In the genomic region with DNA sequence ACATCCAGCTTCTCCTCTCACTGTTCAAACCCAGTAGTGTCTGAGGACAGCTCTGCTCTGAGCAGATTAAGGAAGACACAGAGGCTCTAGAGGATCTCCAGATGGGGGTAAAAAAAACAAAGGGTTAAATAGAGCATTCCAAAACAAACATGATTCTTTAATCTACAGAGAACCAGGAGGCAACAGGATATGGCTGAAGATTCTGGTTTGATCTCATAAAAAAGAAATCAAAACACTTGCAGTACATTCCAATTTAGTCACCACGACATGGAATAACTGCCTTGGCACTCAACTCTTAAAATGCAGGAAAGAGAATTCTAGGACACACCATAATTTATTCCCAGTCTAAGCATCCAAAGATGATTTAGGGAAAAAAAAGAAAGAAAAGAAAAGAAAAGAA, we compare ENCODE assay signal across 22 cellular contexts. TPM values are rescaled to one million over a fixed set of nuclear protein-coding genes. Genes with fewer than 3 reads are reported as not detected.
DNase-seq lines count a peak whose midpoint lies in the region; ATAC-seq and TF ChIP-seq lines count a peak whose summit lies in the region.
"Had no signal": no experiment of that assay in that cellular context is flagged by ENCODE, and none has a peak within 500 bp of the region (broad histone marks: within the 10 kb centered on the region; RNA-seq: fewer than 3 reads in every experiment).

No MANE protein-coding gene starts in this region.

- POLR2A ChIA-PET in activated CD4-positive, alpha-beta T cell treated with anti-CD3 and anti-CD28 coated beads for 36 hours (lab: Charles Lee), result no interaction called here

- peaks cover 34% of the 10 kb centered on the region for H3K4me1 ChIP-seq in SJSA1 (replicated peaks)
- H3K4me1 ChIP-seq in thoracic aorta (ENCODE audit: control insufficient read depth in 1 of 2, low read depth in 2 of 2), result peaks cover 21 to 36% of the 10 kb centered on the region in 2 donors

- intact Hi-C loops in activated CD4-positive, alpha-beta T cell treated with anti-CD3 and anti-CD28 coated beads for 36 hours (cut with DNase I, micrococcal nuclease), result no loop called here

- CTCF ChIA-PET in activated CD4-positive, alpha-beta T cell treated with anti-CD3 and anti-CD28 coated beads for 36 hours (lab: Charles Lee), result interaction anchor here (1.0 kb wide), 1 partner anchor 22 kb away, joined by 3 read pairs; no protein-coding TSS in a partner anchor

- H3K4me3 ChIP-seq in SJSA1, result no peak overlapping the region
- no peak overlapping the region for H3K4me3 ChIP-seq in thoracic aorta
- H3K4me3 ChIP-seq: A549, K562, spleen had no signal

- DNase-seq in activated CD4-positive, alpha-beta T cell treated with anti-CD3 and anti-CD28 coated beads for 36 hours, result no peak
- no peak for DNase-seq in activated CD4-positive, alpha-beta T cell treated with anti-CD3 and anti-CD28 coated beads, Interleukin-2, amount 50 U/mL, for 4 hours
- DNase-seq in SJSA1 (ENCODE audit: low read depth in 1 of 2, low spot score in 2 of 2), result peak in 1 of 2 experiments; percentile 40
- DNase-seq in fibroblast of peridontal ligament (ENCODE audit: extremely low read depth), result peak; percentile 55
- no peak for DNase-seq in thoracic aorta (ENCODE audit: low spot score)
- no peak for DNase-seq in NCI-H1694 treated with DMSO at 0.1 percent for 48 hours (lab: John Stamatoyannopoulos, UW)
- DNase-seq in caudate nucleus (lab: John Stamatoyannopoulos, UW), result no peak
- DNase-seq: activated CD4-positive, alpha-beta T cell treated with anti-CD3 and anti-CD28 coated beads for 4 hours; activated T-cell treated with anti-CD3 and anti-CD28 coated beads for 4 hours; GF-D8; glutamatergic neuron; NCI-H1105; nucleus accumbens; SHP77 treated with DMSO at 0.1 percent for 48 hours; spleen; stimulated activated naive B cell treated with anti-CD40 and anti-IgM and Interleukin-4, amounts not matched to agents 10 μg/mL and 1 μg/mL and 100 μg/mL, for 72 hours; T-helper 9 cell; upper lobe of right lung had no signal

- no peaks in the 10 kb centered on the region for H3K9me3 ChIP-seq in SJSA1 (replicated peaks)
- H3K9me3 ChIP-seq in thoracic aorta, result no peaks in the 10 kb centered on the region
- H3K9me3 ChIP-seq: A549, spleen, upper lobe of right lung had no signal

- H3K27me3 ChIP-seq in SJSA1 (replicated peaks) (no peaks in the 10 kb centered on the region), thoracic aorta (replicated peaks; ENCODE audit: insufficient read depth) (no peaks in the 10 kb centered on the region)
- H3K27me3 ChIP-seq: upper lobe of right lung had no signal

- peak overlapping the region; percentile 39 for H3K27ac ChIP-seq in SJSA1
- H3K27ac ChIP-seq in thoracic aorta, result peak overlapping the region; percentile 1 to 80
- no peak overlapping the region for H3K27ac ChIP-seq in caudate nucleus (ENCODE audit: low read depth, low read length)
- H3K27ac ChIP-seq: A549, spleen had no signal

- H3K9me3 Mint-ChIP-seq in activated CD4-positive, alpha-beta T cell treated with anti-CD3 and anti-CD28 coated beads for 36 hours (ENCODE audit: low read depth), result no peaks in the 10 kb centered on the region
- H3K9me3 Mint-ChIP-seq: stimulated activated naive B cell treated with anti-CD40 and anti-IgM and Interleukin-4, amounts not matched to agents 10 μg/mL and 1 μg/mL and 100 μg/mL, for 72 hours had no signal

- no peak overlapping the region for H3K4me3 Mint-ChIP-seq in activated CD4-positive, alpha-beta T cell treated with anti-CD3 and anti-CD28 coated beads for 36 hours
- H3K4me3 Mint-ChIP-seq: activated naive CD8-positive, alpha-beta T cell; stimulated activated naive B cell treated with anti-CD40 and anti-IgM and Interleukin-4, amounts not matched to agents 10 μg/mL and 1 μg/mL and 100 μg/mL, for 72 hours had no signal

- H3K4me1 Mint-ChIP-seq in activated CD4-positive, alpha-beta T cell treated with anti-CD3 and anti-CD28 coated beads for 36 hours, result peaks cover 10% of the 10 kb centered on the region

- no peaks in the 10 kb centered on the region for H3K36me3 Mint-ChIP-seq in activated CD4-positive, alpha-beta T cell treated with anti-CD3 and anti-CD28 coated beads for 36 hours (ENCODE audit: low read depth)
- H3K36me3 Mint-ChIP-seq: activated naive CD8-positive, alpha-beta T cell; stimulated activated naive B cell treated with anti-CD40 and anti-IgM and Interleukin-4, amounts not matched to agents 10 μg/mL and 1 μg/mL and 100 μg/mL, for 72 hours had no signal

- TF ChIP-seq CTCF in thoracic aorta (IDR thresholded peaks at IDR 0.05), result no peak

- no peaks in the 10 kb centered on the region for H3K36me3 ChIP-seq in SJSA1
- H3K36me3 ChIP-seq in thoracic aorta, result no peaks in the 10 kb centered on the region
- H3K36me3 ChIP-seq: spleen, upper lobe of right lung had no signal

- peak overlapping the region; percentile 33 for H3K27ac Mint-ChIP-seq in activated CD4-positive, alpha-beta T cell treated with anti-CD3 and anti-CD28 coated beads for 36 hours
- H3K27ac Mint-ChIP-seq: activated naive CD8-positive, alpha-beta T cell; stimulated activated naive B cell treated with anti-CD40 and anti-IgM and Interleukin-4, amounts not matched to agents 10 μg/mL and 1 μg/mL and 100 μg/mL, for 72 hours had no signal

- no peak for ATAC-seq in activated CD4-positive, alpha-beta T cell treated with anti-CD3 and anti-CD28 coated beads for 36 hours
- no peak for ATAC-seq in thoracic aorta (ENCODE audit: insufficient number of reproducible peaks, low FRiP score, low read depth)
- ATAC-seq in HG02678 (IDR thresholded peaks at IDR 0.05; ENCODE audit: unreplicated experiment), result no peak
- ATAC-seq: K562, upper lobe of right lung had no signal

- H3K27me3 Mint-ChIP-seq in activated CD4-positive, alpha-beta T cell treated with anti-CD3 and anti-CD28 coated beads for 36 hours, result peaks cover 12% of the 10 kb centered on the region

RNA-seq across cellular contexts. Expression of a gene that starts 32.0 kb away (rescaled TPM):
- total RNA-seq in activated CD4-positive, alpha-beta T cell treated with anti-CD3 and anti-CD28 coated beads for 36 hours, result not detected
- total RNA-seq in SJSA1 (2014; rRNA removed; shearing (Covaris generic)), result not detected in 2 replicates
- not detected for total RNA-seq in thoracic aorta
- total RNA-seq: spleen had no signal
